ENCODE assay signal across 11 cellular contexts in the genomic region with DNA sequence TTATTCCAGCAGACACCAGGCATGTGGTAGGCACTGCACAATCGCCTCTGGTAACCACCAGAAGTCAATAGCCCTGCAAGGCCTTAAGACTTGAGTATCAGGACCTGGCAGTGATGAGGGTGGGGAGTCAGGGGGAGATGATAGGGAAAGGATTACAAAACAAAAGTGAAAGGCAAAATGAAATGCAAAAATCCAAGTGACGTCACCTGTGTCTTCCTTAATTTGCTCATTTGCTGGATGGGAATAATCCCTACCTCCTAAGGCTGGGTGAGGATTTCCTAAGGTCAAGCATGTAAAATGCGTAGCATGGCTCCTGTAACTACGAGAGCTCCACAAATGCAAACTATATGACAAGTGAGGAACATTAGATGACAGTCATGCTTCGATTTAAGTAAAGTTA. TPM values are rescaled to one million over a fixed set of nuclear protein-coding genes. Genes with fewer than 3 reads are reported as not detected.
"Had no signal": no experiment of that assay in that cellular context is flagged by ENCODE, and none has a peak within 500 bp of the region (broad histone marks: within the 10 kb centered on the region; RNA-seq: fewer than 3 reads in every experiment).

No MANE protein-coding gene starts in this region.

- H3K27ac ChIP-seq: GM23248 had no signal

- DNase-seq: GM23248, GOT3, H7, HFFc6, KG1 had no signal

- ATAC-seq: HCT116 had no signal

- H3K9me3 ChIP-seq: HAP-1 had no signal

- H3K9ac ChIP-seq: GM23248 had no signal

- H2AFZ ChIP-seq: GM23248 had no signal

- H3K36me3 ChIP-seq: HAP-1 had no signal

- FAIRE-seq: HTR-8/SVneo had no signal

- H3K4me1 ChIP-seq: HAP-1 had no signal

- H3K4me3 ChIP-seq: GM23248, HAP-1 had no signal

RNA-seq across cellular contexts. Expression of gene FOXI1, which starts 58.4 kb away (rescaled TPM):
- total RNA-seq: GM23248, H4, HFFc6, HT-29 had no signal
- polyA plus RNA-seq: GM23248, IgD-negative memory B cell had no signal
